Comparison of ENCODE assay signal across 20 cellular contexts in the genomic region with DNA sequence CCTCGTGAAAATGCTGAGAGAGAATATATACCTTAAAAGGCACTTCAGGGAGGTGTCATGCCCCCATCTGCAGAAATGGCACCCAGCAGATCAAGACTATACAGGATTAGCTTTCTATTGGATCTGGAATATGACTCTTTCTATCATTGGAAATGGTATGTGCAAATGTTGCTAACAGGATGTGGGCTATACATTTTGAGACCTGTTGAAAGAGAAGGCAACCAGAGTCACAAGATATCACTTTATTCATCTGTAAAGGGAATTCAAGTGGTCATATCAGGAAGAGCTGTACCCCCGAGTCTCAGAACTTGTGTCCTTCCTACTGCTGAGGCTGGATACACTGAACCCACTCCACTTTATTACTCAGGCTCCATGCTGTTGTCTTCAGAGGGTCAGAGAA. TPM values are rescaled to one million over a fixed set of nuclear protein-coding genes. Genes with fewer than 3 reads are reported as not detected.
DNase-seq lines count a peak whose midpoint lies in the region; ATAC-seq and TF ChIP-seq lines count a peak whose summit lies in the region.
"Had no signal": no experiment of that assay in that cellular context is flagged by ENCODE, and none has a peak within 500 bp of the region (broad histone marks: within the 10 kb centered on the region; RNA-seq: fewer than 3 reads in every experiment).

No MANE protein-coding gene starts in this region.

- H3K36me3 Mint-ChIP-seq in naive thymus-derived CD4-positive, alpha-beta T cell = no peaks in the 10 kb centered on the region
- H3K36me3 Mint-ChIP-seq: CD4-positive, alpha-beta memory T cell had no signal

- peaks cover 18 to 29% (median 25%) of the 10 kb centered on the region in 5 donors for H3K27me3 Mint-ChIP-seq in naive thymus-derived CD4-positive, alpha-beta T cell

- no peak overlapping the region for H3K27ac ChIP-seq in DND-41 (ENCODE audit: low read length)
- H3K27ac ChIP-seq in GM23248 = peak overlapping the region; percentile 98
- H3K27ac ChIP-seq in trophoblast cell (ENCODE audit: low read depth, low read length) = no peak overlapping the region
- no peak overlapping the region for H3K27ac ChIP-seq in upper lobe of right lung
- H3K27ac ChIP-seq in naive thymus-derived CD4-positive, alpha-beta T cell (ENCODE audit: low read depth, low read length) = no peak overlapping the region
- H3K27ac ChIP-seq: A549 had no signal

- H4K20me1 ChIP-seq in DND-41 (ENCODE audit: insufficient read depth, low read length) (no peaks in the 10 kb centered on the region), GM23248 (ENCODE audit: insufficient read depth) (no peaks in the 10 kb centered on the region), Loucy (ENCODE audit: insufficient read depth, low read length, poor library complexity, severe bottlenecking) (no peaks in the 10 kb centered on the region)

- H3K4me2 ChIP-seq in DND-41 (ENCODE audit: insufficient read depth, low read length) = no peak overlapping the region
- no peak overlapping the region for H3K4me2 ChIP-seq in GM23248 (ENCODE audit: unreplicated experiment)
- no peak overlapping the region for H3K4me2 ChIP-seq in Loucy (ENCODE audit: low read depth, low read length, poor library complexity, severe bottlenecking)
- H3K4me2 ChIP-seq in trophoblast cell (ENCODE audit: low read length) = no peak overlapping the region
- H3K4me2 ChIP-seq: A549 had no signal

- peak overlapping the region; percentile 14 for H2BK120ac ChIP-seq in trophoblast cell (ENCODE audit: insufficient read depth, low read length, poor library complexity)

- no peaks in the 10 kb centered on the region for H3K9me3 ChIP-seq in DND-41 (ENCODE audit: insufficient read depth, low read length, severe bottlenecking)
- H3K9me3 ChIP-seq in GM23248 (ENCODE audit: low read depth) = no peaks in the 10 kb centered on the region
- no peaks in the 10 kb centered on the region for H3K9me3 ChIP-seq in Loucy (ENCODE audit: insufficient read depth, low read depth, low read length)
- no peaks in the 10 kb centered on the region for H3K9me3 ChIP-seq in trophoblast cell (ENCODE audit: insufficient read depth, low read depth, low read length)
- no peaks in the 10 kb centered on the region for H3K9me3 ChIP-seq in upper lobe of right lung
- H3K9me3 ChIP-seq in naive thymus-derived CD4-positive, alpha-beta T cell (ENCODE audit: control insufficient read depth in 2 of 3, low read length in 3 of 3) = no peaks in the 10 kb centered on the region
- H3K9me3 ChIP-seq: A549, HAP-1 had no signal

- H3K4me3 Mint-ChIP-seq in naive thymus-derived CD4-positive, alpha-beta T cell = no peak overlapping the region
- H3K4me3 Mint-ChIP-seq: CD4-positive, alpha-beta memory T cell had no signal

- H3K27me3 ChIP-seq in DND-41 (ENCODE audit: insufficient read depth, low read length, poor library complexity) (no peaks in the 10 kb centered on the region), GM23248 (replicated peaks; ENCODE audit: insufficient read depth) (no peaks in the 10 kb centered on the region), Loucy (ENCODE audit: insufficient read depth, low read length, poor library complexity, severe bottlenecking) (no peaks in the 10 kb centered on the region), trophoblast cell (ENCODE audit: insufficient read depth, low read length) (no peaks in the 10 kb centered on the region), upper lobe of right lung (no peaks in the 10 kb centered on the region)
- H3K27me3 ChIP-seq in naive thymus-derived CD4-positive, alpha-beta T cell (ENCODE audit: control insufficient read depth in 2 of 2, insufficient read depth in 2 of 2, low read length in 2 of 2) = no peaks in the 10 kb centered on the region

- H3K79me1 ChIP-seq in trophoblast cell (ENCODE audit: low read length) = peaks cover 38% of the 10 kb centered on the region

- H3F3A ChIP-seq in GM23248 (ENCODE audit: insufficient read depth) = peaks cover 70% of the 10 kb centered on the region
- no peaks in the 10 kb centered on the region for H3F3A ChIP-seq in Loucy (ENCODE audit: low read depth)

- H3K9me2 ChIP-seq in GM23248 (ENCODE audit: insufficient read depth) (no peaks in the 10 kb centered on the region), Loucy (replicated peaks; ENCODE audit: low read depth, low read length) (no peaks in the 10 kb centered on the region)

- intact Hi-C loops in upper lobe of right lung (cut with DNase I) = no loop called here
- intact Hi-C loops in naive thymus-derived CD4-positive, alpha-beta T cell (cut with micrococcal nuclease) = no loop called here

- H2AFZ ChIP-seq in DND-41 (ENCODE audit: low read depth, low read length) = no peak overlapping the region
- no peak overlapping the region for H2AFZ ChIP-seq in GM23248
- peak overlapping the region; percentile 11; the same call in 1 of the 2 replicates for H2AFZ ChIP-seq in Loucy (ENCODE audit: low read length)
- H2AFZ ChIP-seq in trophoblast cell (ENCODE audit: insufficient read depth, low read length, poor library complexity) = no peak overlapping the region

- H3K18ac ChIP-seq in trophoblast cell (ENCODE audit: low read length) = no peak overlapping the region

- WGBS in GM23248 (ENCODE audit: low coverage in 1 of 2, low lambda C conversion rate in 2 of 2, missing lambda C conversion rate in 2 of 2), 2 experiments = 91 to 93% methylated on average over 2 of the region's 2 CpGs
- WGBS in trophoblast cell (ENCODE audit: extremely low coverage, insufficient coverage, insufficient read length) = no CpG with 5 or more reads among the region's 2 CpGs

- TF ChIP-seq CTCF in DND-41 (IDR thresholded peaks at IDR 0.05; ENCODE audit: borderline replicate concordance, extremely low read depth, low read length, poor library complexity, severe bottlenecking) = no peak
- no peak for TF ChIP-seq CTCF in Loucy (conservative IDR thresholded peaks at IDR 0.05; ENCODE audit: low read length)
- TF ChIP-seq CTCF in upper lobe of right lung (IDR thresholded peaks at IDR 0.05) = no peak

- CTCF ChIA-PET in naive thymus-derived CD4-positive, alpha-beta T cell (lab: Charles Lee) = no interaction called here

- no peak overlapping the region for H3K23ac ChIP-seq in trophoblast cell (ENCODE audit: low read length)

- H2BK5ac ChIP-seq in trophoblast cell (ENCODE audit: low read depth, low read length, poor library complexity) = no peak overlapping the region

- H3K9ac ChIP-seq in DND-41 (ENCODE audit: low read depth, low read length) (no peak overlapping the region), GM23248 (no peak overlapping the region), Loucy (ENCODE audit: low read depth, low read length, poor library complexity, severe bottlenecking) (no peak overlapping the region), trophoblast cell (ENCODE audit: low read length) (no peak overlapping the region)

- ATAC-seq in DND-41 (ENCODE audit: insufficient read depth, low read depth) (peak; percentile 50; the same call in 2 of the 3 replicates), upper lobe of right lung (no peak)
- no peak for ATAC-seq in naive thymus-derived CD4-positive, alpha-beta T cell
- ATAC-seq: A549 had no signal

- peak overlapping the region; percentile 66 for H4K91ac ChIP-seq in trophoblast cell (ENCODE audit: low read depth, low read length)

- H3K4me1 ChIP-seq in DND-41 (ENCODE audit: insufficient read depth, low read length) (0 out of 2 replicates have a peak, but pooled peaks cover 4% of the 10 kb centered on the region), GM23248 (ENCODE audit: insufficient read depth) (peaks cover 75% of the 10 kb centered on the region), Loucy (ENCODE audit: insufficient read depth, low read length, poor library complexity, severe bottlenecking) (peaks cover 3% of the 10 kb centered on the region), trophoblast cell (ENCODE audit: control insufficient read depth in 1 of 2, insufficient read depth in 2 of 2, low read length in 2 of 2) (peaks cover 21 to 41% of the 10 kb centered on the region in 2 experiments), upper lobe of right lung (no peaks in the 10 kb centered on the region)
- H3K4me1 ChIP-seq in naive thymus-derived CD4-positive, alpha-beta T cell (ENCODE audit: control insufficient read depth in 2 of 2, insufficient read depth in 2 of 2, low read length in 2 of 2) = no peaks in the 10 kb centered on the region
- H3K4me1 ChIP-seq: HAP-1 had no signal

- H2AK5ac ChIP-seq in trophoblast cell (ENCODE audit: low read length) = peak overlapping the region; percentile 51

- H3K4me1 Mint-ChIP-seq in naive thymus-derived CD4-positive, alpha-beta T cell = no peaks in the 10 kb centered on the region
- H3K4me1 Mint-ChIP-seq: CD4-positive, alpha-beta memory T cell had no signal

- in situ Hi-C loops in GM23248 (cut with MboI) = no loop called here

- no peak overlapping the region for H4K8ac ChIP-seq in trophoblast cell (ENCODE audit: low read depth, low read length)

- no peaks in the 10 kb centered on the region for H3K9me3 Mint-ChIP-seq in naive thymus-derived CD4-positive, alpha-beta T cell

- peak overlapping the region; percentile 35 for H3K14ac ChIP-seq in trophoblast cell (ENCODE audit: low read length)

- DNase-seq in DND-41 = no peak
- no peak for DNase-seq in GM23248
- DNase-seq in trophoblast cell = no peak
- no peak for DNase-seq in KG1 (lab: John Stamatoyannopoulos, UW)
- DNase-seq in NCI-H187 treated with DMSO at 0.1 percent for 48 hours (lab: John Stamatoyannopoulos, UW) = no peak
- DNase-seq in upper lobe of right lung = no peak
- DNase-seq in naive thymus-derived CD4-positive, alpha-beta T cell = no peak
- DNase-seq: 8988T; ACHN; C1 segment of cervical spinal cord; Calu3; CD4-positive, alpha-beta memory T cell; COR-L47; DMS53; EL; GF-D8; GOT3 had no signal

- H3K79me2 ChIP-seq in DND-41 (ENCODE audit: insufficient read depth, low read length) = no peaks in the 10 kb centered on the region
- peaks cover 70% of the 10 kb centered on the region for H3K79me2 ChIP-seq in GM23248 (ENCODE audit: insufficient read depth)
- H3K79me2 ChIP-seq in Loucy (ENCODE audit: insufficient read depth, low read length) = no peaks in the 10 kb centered on the region
- H3K79me2 ChIP-seq in trophoblast cell (ENCODE audit: control insufficient read depth, insufficient read depth, low read length, poor library complexity) = peaks cover 3% of the 10 kb centered on the region

- no peak overlapping the region for H4K12ac ChIP-seq in trophoblast cell (ENCODE audit: low read depth, low read length)

- H3K36me3 ChIP-seq in DND-41 (ENCODE audit: insufficient read depth, low read length) = no peaks in the 10 kb centered on the region
- no peaks in the 10 kb centered on the region for H3K36me3 ChIP-seq in GM23248 (ENCODE audit: low read depth)
- H3K36me3 ChIP-seq in Loucy (ENCODE audit: insufficient read depth, low read length) = no peaks in the 10 kb centered on the region
- H3K36me3 ChIP-seq in trophoblast cell (ENCODE audit: control insufficient read depth in 1 of 2, insufficient read depth in 2 of 2, low read length in 2 of 2) = no peaks in the 10 kb centered on the region
- no peaks in the 10 kb centered on the region for H3K36me3 ChIP-seq in upper lobe of right lung
- no peaks in the 10 kb centered on the region for H3K36me3 ChIP-seq in naive thymus-derived CD4-positive, alpha-beta T cell (ENCODE audit: control insufficient read depth in 2 of 3, insufficient read depth in 3 of 3, low read length in 3 of 3)
- H3K36me3 ChIP-seq: HAP-1 had no signal

- H3K27ac Mint-ChIP-seq in naive thymus-derived CD4-positive, alpha-beta T cell = no peak overlapping the region

- POLR2A ChIA-PET in naive thymus-derived CD4-positive, alpha-beta T cell (lab: Charles Lee) = no interaction called here

- peak overlapping the region; percentile 82 for H2BK12ac ChIP-seq in trophoblast cell (ENCODE audit: low read length)

- H3K4ac ChIP-seq in trophoblast cell (ENCODE audit: low read depth, low read length) = no peak overlapping the region

- no peak overlapping the region for H3K4me3 ChIP-seq in DND-41 (ENCODE audit: low read depth in 1 of 2, low read length in 2 of 2)
- H3K4me3 ChIP-seq in GM23248 = no peak overlapping the region
- H3K4me3 ChIP-seq in Loucy (ENCODE audit: low read length, poor library complexity, severe bottlenecking) = no peak overlapping the region
- no peak overlapping the region for H3K4me3 ChIP-seq in trophoblast cell (ENCODE audit: low read depth, low read length)
- H3K4me3 ChIP-seq in upper lobe of right lung = no peak overlapping the region
- no peak overlapping the region for H3K4me3 ChIP-seq in naive thymus-derived CD4-positive, alpha-beta T cell (ENCODE audit: low read length)
- H3K4me3 ChIP-seq: A549, HAP-1 had no signal

RNA-seq across cellular contexts. Expression of gene FRMD6, which starts 46.1 kb away (rescaled TPM):
- total RNA-seq in GM23248 (2014; rRNA removed; shearing (Covaris generic)) = 795 and 861 TPM in 2 replicates
- polyA plus RNA-seq in GM23248 (2016; fragmentation: Nextera tagmentation; extraction: Ambion mirVana) = 550 and 553 TPM in 2 replicates
- polyA plus RNA-seq in trophoblast cell (2013) = 105 and 107 TPM in 2 replicates
- 13.2 TPM for total RNA-seq in upper lobe of right lung
- total RNA-seq in naive thymus-derived CD4-positive, alpha-beta T cell = 1 to 10 TPM in 4 of 5 experiments, under 1 TPM in 1; 0.93 to 4.8 (median 3.9) TPM
- polyA plus RNA-seq in naive thymus-derived CD4-positive, alpha-beta T cell = under 1 TPM; 0.28 to 0.51 TPM

Comparison
In these comparisons a context has a peak if more than half of its experiments do, and no peak if none do; other contexts are left out.
1. RNA of gene FRMD6, which starts 46.1 kb away (total RNA-seq): 795 to 861 TPM in GM23248; 13.2 TPM in upper lobe of right lung (single experiment) and 0.93 to 4.8 TPM in naive thymus-derived CD4-positive, alpha-beta T cell; every median in the first group is over 10 times any median in the second.